Comparison of ENCODE assay signal across 13 cellular contexts in the genomic region with DNA sequence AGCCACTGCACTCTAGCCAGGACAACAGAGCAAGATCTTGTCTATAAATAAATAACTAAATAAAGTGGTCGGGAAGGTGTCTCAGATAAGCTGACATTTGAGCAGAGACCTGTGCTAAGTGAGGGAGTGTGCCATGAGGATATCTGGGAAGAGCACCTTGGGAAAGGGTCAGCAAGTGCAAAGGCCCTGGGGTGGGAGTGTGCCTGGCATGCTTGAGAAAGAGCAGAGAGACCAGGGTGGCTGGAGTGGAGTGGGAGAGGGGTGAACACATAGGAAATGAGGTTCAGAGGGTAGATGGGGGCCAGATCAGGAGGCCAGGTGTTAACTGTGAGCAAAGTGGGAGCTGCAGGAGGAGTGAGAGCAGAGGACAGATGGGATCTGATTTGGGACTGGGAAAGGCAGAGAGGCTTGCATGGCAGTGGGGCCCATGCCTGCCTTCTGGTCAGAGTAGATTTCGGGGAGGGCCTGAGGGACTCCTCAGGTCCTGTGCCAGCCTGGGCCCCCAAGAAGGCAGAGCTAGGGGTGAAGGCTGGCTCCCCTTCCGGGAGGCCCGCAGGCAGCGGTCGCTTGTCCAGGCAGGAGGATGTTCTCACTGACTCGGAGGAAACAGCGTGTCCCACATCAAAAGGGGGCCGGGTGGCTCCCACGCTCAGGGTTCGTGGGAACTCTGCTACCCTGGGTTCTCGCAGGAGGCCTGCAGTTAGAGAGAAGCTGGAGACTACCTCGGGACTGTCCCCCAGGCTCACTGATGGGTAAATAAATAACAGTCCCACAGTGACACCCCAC. TPM values are rescaled to one million over a fixed set of nuclear protein-coding genes. Genes with fewer than 3 reads are reported as not detected.
DNase-seq lines count a peak whose midpoint lies in the region; ATAC-seq, FAIRE-seq and TF ChIP-seq lines count a peak whose summit lies in the region.
"Had no signal": no experiment of that assay in that cellular context is flagged by ENCODE, and none has a peak within 500 bp of the region (broad histone marks: within the 10 kb centered on the region; RNA-seq: fewer than 3 reads in every experiment).

No MANE protein-coding gene starts in this region.

- H4K20me1 ChIP-seq in neural progenitor cell (ENCODE audit: low read depth), result no peaks in the 10 kb centered on the region
- H4K20me1 ChIP-seq in HepG2 (ENCODE audit: insufficient read depth, low read length), result no peaks in the 10 kb centered on the region

- H3K27ac ChIP-seq in neural progenitor cell, result no peak overlapping the region
- no peak overlapping the region for H3K27ac ChIP-seq in A673 (ENCODE audit: low read depth, low read length, poor library complexity, severe bottlenecking)
- no peak overlapping the region for H3K27ac ChIP-seq in HepG2 (ENCODE audit: extremely low read length, insufficient read depth, low read length)
- no peak overlapping the region for H3K27ac ChIP-seq in coronary artery
- H3K27ac ChIP-seq: 22Rv1, body of pancreas had no signal

- TF ChIP-seq EP300 in HepG2 (IDR thresholded peaks at IDR 0.05; ENCODE audit: low read depth in 2 of 2, low read length in 2 of 2), result no peak
- TF ChIP-seq EP300 in HepG2 (CRISPR knock-in tag; IDR thresholded peaks at IDR 0.05; ENCODE audit: borderline replicate concordance), result no peak

- H3K4me3 Mint-ChIP-seq in activated T-cell treated with anti-CD3 and anti-CD28 coated beads, Interleukin-2, amount 50 U/mL, for 24 hours, result peak overlapping the region; percentile 71
- H3K4me3 Mint-ChIP-seq in neural progenitor cell, result peak overlapping the region; percentile 46

- H3K27ac Mint-ChIP-seq in activated T-cell treated with anti-CD3 and anti-CD28 coated beads, Interleukin-2, amount 50 U/mL, for 24 hours, result peak overlapping the region; percentile 86
- H3K27ac Mint-ChIP-seq in neural progenitor cell, result no peak overlapping the region

- H3K9me3 ChIP-seq in neural progenitor cell (ENCODE audit: low read depth) (no peaks in the 10 kb centered on the region), A673 (ENCODE audit: low read depth, low read length, poor library complexity, severe bottlenecking) (no peaks in the 10 kb centered on the region), HepG2 (ENCODE audit: low read length) (no peaks in the 10 kb centered on the region)
- H3K9me3 ChIP-seq: body of pancreas had no signal

- in situ Hi-C loops in HepG2 (cut with HindIII; ENCODE audit: extremely low pct_ligation_motif_present, low pct_unique_long_range_greater_than_20kb), result no loop called here

- no peaks in the 10 kb centered on the region for H3K27me3 Mint-ChIP-seq in activated T-cell treated with anti-CD3 and anti-CD28 coated beads, Interleukin-2, amount 50 U/mL, for 24 hours
- H3K27me3 Mint-ChIP-seq in neural progenitor cell (ENCODE audit: insufficient read depth, low read depth), result peaks cover 18% of the 10 kb centered on the region

- H3K27me3 ChIP-seq in neural progenitor cell (peaks cover 17% of the 10 kb centered on the region), A673 (replicated peaks; ENCODE audit: insufficient read depth, low read depth, low read length, poor library complexity) (no peaks in the 10 kb centered on the region), HepG2 (ENCODE audit: control insufficient read depth in 1 of 2, insufficient read depth in 2 of 2, low read length in 2 of 2) (no peaks in the 10 kb centered on the region)
- H3K27me3 ChIP-seq: body of pancreas had no signal

- BruUV-seq in A673 (replicated peaks; lab: Mats Ljungman, UMichigan), result no TSS peak
- BruUV-seq in HepG2 (replicated peaks; lab: Mats Ljungman, UMichigan), result no TSS peak

- 20% methylated on average over 12 of the region's 13 CpGs for WGBS in HepG2 (ENCODE audit: low lambda C conversion rate)

- no peaks in the 10 kb centered on the region for H3K4me1 ChIP-seq in neural progenitor cell
- H3K4me1 ChIP-seq in A673 (ENCODE audit: insufficient read depth, low read length, poor library complexity, severe bottlenecking), result no peaks in the 10 kb centered on the region
- H3K4me1 ChIP-seq in HepG2 (ENCODE audit: insufficient read depth, low read length), result peaks cover 17% of the 10 kb centered on the region

- no peak overlapping the region for H3K9ac ChIP-seq in neural progenitor cell
- no peak overlapping the region for H3K9ac ChIP-seq in HepG2 (ENCODE audit: insufficient read depth, low read depth, low read length)

- no peak overlapping the region for H3K4me3 ChIP-seq in neural progenitor cell
- H3K4me3 ChIP-seq in A673 (ENCODE audit: low read depth, low read length, poor library complexity, severe bottlenecking), result no peak overlapping the region
- H3K4me3 ChIP-seq in HepG2 (replicated peaks in 1 of 3; ENCODE audit: insufficient read depth in 1 of 3, low read depth in 2 of 3, low read length in 3 of 3), result no peak overlapping the region
- no peak overlapping the region for H3K4me3 ChIP-seq in coronary artery
- H3K4me3 ChIP-seq: body of pancreas, lung, skin epidermis had no signal

- ATAC-seq in HepG2, result no peak
- ATAC-seq: body of pancreas had no signal

- peaks cover 79% of the 10 kb centered on the region for H3K4me1 Mint-ChIP-seq in activated T-cell treated with anti-CD3 and anti-CD28 coated beads, Interleukin-2, amount 50 U/mL, for 24 hours (ENCODE audit: low read depth)
- peaks cover 18% of the 10 kb centered on the region for H3K4me1 Mint-ChIP-seq in neural progenitor cell

- no peaks in the 10 kb centered on the region for H3K9me3 Mint-ChIP-seq in activated T-cell treated with anti-CD3 and anti-CD28 coated beads, Interleukin-2, amount 50 U/mL, for 24 hours
- H3K9me3 Mint-ChIP-seq in neural progenitor cell, result no peaks in the 10 kb centered on the region

- H3K36me3 ChIP-seq in neural progenitor cell (no peaks in the 10 kb centered on the region), A673 (ENCODE audit: insufficient read depth, low read length, poor library complexity, severe bottlenecking) (no peaks in the 10 kb centered on the region), HepG2 (replicated peaks in 1 of 2; ENCODE audit: control insufficient read depth in 1 of 2, insufficient read depth in 2 of 2, low read length in 2 of 2) (no peaks in the 10 kb centered on the region)

- H3K79me2 ChIP-seq in neural progenitor cell (ENCODE audit: low read depth) (no peaks in the 10 kb centered on the region), HepG2 (ENCODE audit: insufficient read depth, low read length) (no peaks in the 10 kb centered on the region)

- no peak for TF ChIP-seq RAD21 in HepG2 (CRISPR knock-in tag; IDR thresholded peaks at IDR 0.05)

- H3F3A ChIP-seq in neural progenitor cell (ENCODE audit: low read depth), result peaks cover 4% of the 10 kb centered on the region

- H2AFZ ChIP-seq in neural progenitor cell (replicated peaks) (no peak overlapping the region), HepG2 (ENCODE audit: low read length) (no peak overlapping the region)

- H3K4me2 ChIP-seq in neural progenitor cell (no peak overlapping the region), HepG2 (ENCODE audit: low read depth, low read length) (no peak overlapping the region)

- CTCF ChIA-PET in A673 (lab: Charles Lee), result interaction anchor here (1.3 kb wide), 1 partner anchor 96 kb away, joined by 4 read pairs; no protein-coding TSS in a partner anchor
- CTCF ChIA-PET in HepG2 (lab: Yijun Ruan, JAX; ENCODE audit: low intra/inter-chr PET ratio, low total read pairs), result no interaction called here

- TF ChIP-seq CTCF in neural progenitor cell (IDR thresholded peaks at IDR 0.05) (no peak), A673 (conservative IDR thresholded peaks at IDR 0.05; ENCODE audit: low read depth, low read length) (no peak), HepG2 (CRISPR knock-in tag; IDR thresholded peaks at IDR 0.05) (no peak), coronary artery (IDR thresholded peaks at IDR 0.05) (no peak)

- DNase-seq in activated gamma-delta T cell treated with Interleukin-2 at 50 U/mL for 16 hours, result peak; percentile 35
- no peak for DNase-seq in activated gamma-delta T cell (lab: John Stamatoyannopoulos, UW)
- DNase-seq in activated T-cell treated with anti-CD3 and anti-CD28 coated beads, Interleukin-2, amount 50 U/mL, for 24 hours, result peak; percentile 76
- DNase-seq in neural progenitor cell (ENCODE audit: low spot score), result no peak
- no peak for DNase-seq in NCI-H345 (lab: John Stamatoyannopoulos, UW)
- DNase-seq in A673 (ENCODE audit: low spot score), result no peak
- no peak for DNase-seq in HepG2 (ENCODE audit: low spot score)
- DNase-seq in coronary artery (ENCODE audit: low spot score), result no peak
- DNase-seq: body of pancreas, SHP77 had no signal

- intact Hi-C loops in A673 (cut with micrococcal nuclease; ENCODE audit: unreplicated experiment) (no loop called here), HepG2 (cut with micrococcal nuclease; ENCODE audit: unreplicated experiment) (no loop called here)

- no peaks in the 10 kb centered on the region for H3K36me3 Mint-ChIP-seq in activated T-cell treated with anti-CD3 and anti-CD28 coated beads, Interleukin-2, amount 50 U/mL, for 24 hours (ENCODE audit: low read depth)
- H3K36me3 Mint-ChIP-seq in neural progenitor cell, result no peaks in the 10 kb centered on the region

- FAIRE-seq in HepG2 (lab: Jason Lieb, UNC), result no peak

- POLR2A ChIA-PET in A673 (lab: Charles Lee; ENCODE audit: low non-redundant PET), result no interaction called here
- POLR2A ChIA-PET in HepG2 (lab: Yijun Ruan, JAX), result no interaction called here

- TF ChIP-seq POLR2A in HepG2 (IDR thresholded peaks at IDR 0.05; ENCODE audit: insufficient read depth in 1 of 2, low read depth in 2 of 2, low read length in 2 of 2), result no peak

RNA-seq across cellular contexts. Expression of a gene that starts 32.6 kb away (rescaled TPM):
- total RNA-seq in neural progenitor cell (ENCODE audit: low replicate concordance) (0.49 and 5.2 TPM in 2 replicates), A673 (2021) (5.5 and 6.1 TPM in 2 replicates), HepG2 (2016; rRNA removed; fragmentation: Illumina TruSeq; extraction: Trizol) (not detected in 2 replicates)
- total RNA-seq in HepG2 (2016; cell fraction: cytosol; rRNA removed; fragmentation: Illumina TruSeq; extraction: Trizol; ENCODE audit: low read depth), result not detected in 2 replicates
- not detected in 2 replicates for total RNA-seq in HepG2 (2016; cell fraction: insoluble cytoplasmic fraction; rRNA removed; fragmentation: Illumina TruSeq; extraction: Trizol)
- not detected in 2 replicates for total RNA-seq in HepG2 (2016; cell fraction: membrane; rRNA removed; fragmentation: Illumina TruSeq; extraction: Trizol)
- total RNA-seq in HepG2 (2016; cell fraction: nucleus; rRNA removed; fragmentation: Illumina TruSeq; extraction: Trizol), result not detected in 2 replicates
- polyA plus RNA-seq in HepG2 (2011; rRNA removed), result not detected in 2 replicates
- not detected in 2 replicates for polyA plus RNA-seq in HepG2 (2011; cell fraction: cytosol; rRNA removed)
- polyA plus RNA-seq in HepG2 (2011; cell fraction: nucleus; rRNA removed), result not detected in 2 replicates
- not detected in 2 replicates for polyA plus RNA-seq in HepG2 (2012)
- polyA plus RNA-seq in HepG2 (2016; cell fraction: cytosol; fragmentation: Illumina TruSeq; extraction: Trizol; ENCODE audit: low read depth), result not detected in 2 replicates
- polyA plus RNA-seq in HepG2 (2016; cell fraction: insoluble cytoplasmic fraction; fragmentation: Illumina TruSeq; extraction: Trizol; ENCODE audit: low read depth), result not detected in 2 replicates
- polyA plus RNA-seq in HepG2 (2016; cell fraction: membrane; fragmentation: Illumina TruSeq; extraction: Trizol; ENCODE audit: low read depth), result not detected in 2 replicates
- polyA plus RNA-seq in HepG2 (2016; cell fraction: nucleus; fragmentation: Illumina TruSeq; extraction: Trizol; ENCODE audit: insufficient read depth, low read depth), result not detected in 2 replicates
- polyA minus RNA-seq in HepG2 (2011; rRNA and poly(A)+ RNA removed; ENCODE audit: low replicate concordance), result not detected in 2 replicates
- polyA minus RNA-seq in HepG2 (2011; cell fraction: cytosol; rRNA and poly(A)+ RNA removed), result not detected in 2 replicates
- polyA minus RNA-seq in HepG2 (2011; cell fraction: nucleus; rRNA and poly(A)+ RNA removed), result not detected in 2 replicates

RNA-seq across cellular contexts. Expression of a gene that starts 46.4 kb away (rescaled TPM):
- total RNA-seq in neural progenitor cell (ENCODE audit: low replicate concordance) (0.50 and 1.4 TPM in 2 replicates), A673 (2021) (0.32 TPM in 1 of 2 replicates, not detected in the other), HepG2 (2016; rRNA removed; fragmentation: Illumina TruSeq; extraction: Trizol) (not detected in 2 replicates)
- 0.18 TPM in 1 of 2 replicates, not detected in the other for total RNA-seq in HepG2 (2016; cell fraction: cytosol; rRNA removed; fragmentation: Illumina TruSeq; extraction: Trizol; ENCODE audit: low read depth)
- not detected in 2 replicates for total RNA-seq in HepG2 (2016; cell fraction: insoluble cytoplasmic fraction; rRNA removed; fragmentation: Illumina TruSeq; extraction: Trizol)
- total RNA-seq in HepG2 (2016; cell fraction: membrane; rRNA removed; fragmentation: Illumina TruSeq; extraction: Trizol), result not detected in 2 replicates
- not detected in 2 replicates for total RNA-seq in HepG2 (2016; cell fraction: nucleus; rRNA removed; fragmentation: Illumina TruSeq; extraction: Trizol)
- polyA plus RNA-seq in HepG2 (2011; rRNA removed), result not detected in 2 replicates
- not detected in 2 replicates for polyA plus RNA-seq in HepG2 (2011; cell fraction: cytosol; rRNA removed)
- polyA plus RNA-seq in HepG2 (2011; cell fraction: nucleus; rRNA removed), result 0.07 and 0.31 TPM in 2 replicates
- not detected in 2 replicates for polyA plus RNA-seq in HepG2 (2012)
- polyA plus RNA-seq in HepG2 (2016; cell fraction: cytosol; fragmentation: Illumina TruSeq; extraction: Trizol; ENCODE audit: low read depth), result 0.12 TPM in 1 of 2 replicates, not detected in the other
- not detected in 2 replicates for polyA plus RNA-seq in HepG2 (2016; cell fraction: insoluble cytoplasmic fraction; fragmentation: Illumina TruSeq; extraction: Trizol; ENCODE audit: low read depth)
- polyA plus RNA-seq in HepG2 (2016; cell fraction: membrane; fragmentation: Illumina TruSeq; extraction: Trizol; ENCODE audit: low read depth), result not detected in 2 replicates
- 0.72 TPM in 1 of 2 replicates, not detected in the other for polyA plus RNA-seq in HepG2 (2016; cell fraction: nucleus; fragmentation: Illumina TruSeq; extraction: Trizol; ENCODE audit: insufficient read depth, low read depth)
- 0.30 TPM in 1 of 2 replicates, not detected in the other for polyA minus RNA-seq in HepG2 (2011; rRNA and poly(A)+ RNA removed; ENCODE audit: low replicate concordance)
- not detected in 2 replicates for polyA minus RNA-seq in HepG2 (2011; cell fraction: cytosol; rRNA and poly(A)+ RNA removed)
- not detected in 2 replicates for polyA minus RNA-seq in HepG2 (2011; cell fraction: nucleus; rRNA and poly(A)+ RNA removed)

Comparison
In these comparisons a context has a peak if more than half of its experiments do, and no peak if none do; other contexts are left out.
1. DNase-seq: peak in activated gamma-delta T cell treated with Interleukin-2 at 50 U/mL for 16 hours (single experiment) and activated T-cell treated with anti-CD3 and anti-CD28 coated beads, Interleukin-2, amount 50 U/mL, for 24 hours (single experiment); none in activated gamma-delta T cell (single experiment), neural progenitor cell (single experiment), NCI-H345 (single experiment), A673 (single experiment), HepG2 (single experiment) and coronary artery (single experiment).